Comparison of ENCODE assay signal across 18 cellular contexts in genomic region chr1:242185728-242186127, GRCh38.
DNase-seq lines count a peak whose midpoint lies in the region; ATAC-seq and TF ChIP-seq lines count a peak whose summit lies in the region.
"Had no signal": no experiment of that assay in that cellular context is flagged by ENCODE, and none has a peak within 500 bp of the region (broad histone marks: within the 10 kb centered on the region; RNA-seq: fewer than 3 reads in every experiment).

No MANE protein-coding gene starts in this region.

- H3K4me2 ChIP-seq in OCI-LY7 (ENCODE audit: low read length), result no peak overlapping the region

- TF ChIP-seq CTCF in dorsolateral prefrontal cortex (IDR thresholded peaks at IDR 0.05 in 54 of 56, conservative IDR thresholded peaks at IDR 0.05 in 2 of 56; ENCODE audit: low read depth in 1 of 56, partially characterized antibody in 56 of 56) (no peak), OCI-LY7 (conservative IDR thresholded peaks at IDR 0.05; ENCODE audit: low read length) (no peak), testis (IDR thresholded peaks at IDR 0.05) (no peak)

- H3K27me3 Mint-ChIP-seq in activated naive CD8-positive, alpha-beta T cell treated with anti-CD3 and anti-CD28 coated beads for 36 hours, result peaks cover 8% of the 10 kb centered on the region
- H3K27me3 Mint-ChIP-seq: effector memory CD8-positive, alpha-beta T cell had no signal

- intact Hi-C loops in dorsolateral prefrontal cortex (cut with DNase I), result no loop called here
- intact Hi-C loops in OCI-LY7 (cut with micrococcal nuclease; ENCODE audit: unreplicated experiment), result no loop called here
- intact Hi-C loops in testis (cut with DNase I; ENCODE audit: low total_unique reads), result no loop called here

- DNase-seq in NCI-H2227 treated with DMSO at 0.1 percent for 48 hours (lab: John Stamatoyannopoulos, UW) (peak; percentile 47), dorsolateral prefrontal cortex (no peak), OCI-LY7 (ENCODE audit: low spot score) (no peak), testis (no peak)
- no peak for DNase-seq in activated naive CD8-positive, alpha-beta T cell treated with anti-CD3 and anti-CD28 coated beads for 36 hours
- DNase-seq: activated CD4-positive, alpha-beta T cell treated with anti-CD3 and anti-CD28 coated beads, Interleukin-2, amount 50 U/mL, for 1 hour; aorta; DMS79 treated with DMSO at 0.1 percent for 48 hours; effector memory CD8-positive, alpha-beta T cell; lower lobe of right lung; right cardiac atrium; stimulated activated CD4-positive, alpha-beta T cell treated with anti-CD3 and anti-CD28 coated beads, Interleukin-4, amount 100 ng/mL, for 1 hour had no signal

- H3K4me3 ChIP-seq in dorsolateral prefrontal cortex, result peak overlapping the region in 1 of 59 donors; percentile 11
- no peak overlapping the region for H3K4me3 ChIP-seq in OCI-LY7 (ENCODE audit: low read depth, low read length, poor library complexity, severe bottlenecking)
- no peak overlapping the region for H3K4me3 ChIP-seq in testis
- H3K4me3 ChIP-seq: K562, lower lobe of right lung had no signal

- TF ChIP-seq POLR2A in testis (IDR thresholded peaks at IDR 0.05), result no peak

- H4K20me1 ChIP-seq in OCI-LY7 (ENCODE audit: insufficient read depth, low read length), result no peaks in the 10 kb centered on the region

- BruUV-seq in OCI-LY7 (replicated peaks; lab: Mats Ljungman, UMichigan), result no TSS peak

- POLR2A ChIA-PET in OCI-LY7 (lab: Charles Lee), result interaction anchor here (0.6 kb wide), 1 partner anchor 1492 kb away, joined by 3 read pairs; no protein-coding TSS in a partner anchor

- H3K9me3 ChIP-seq in OCI-LY7 (ENCODE audit: low read length) (no peaks in the 10 kb centered on the region), testis (no peaks in the 10 kb centered on the region)
- H3K9me3 ChIP-seq: lower lobe of right lung had no signal

- no peaks in the 10 kb centered on the region for H3K9me3 Mint-ChIP-seq in activated naive CD8-positive, alpha-beta T cell treated with anti-CD3 and anti-CD28 coated beads for 36 hours
- H3K9me3 Mint-ChIP-seq: activated T-helper 1 cell treated with anti-CD3 and anti-CD28 coated beads, Interleukin-12 subunit alpha, Interleukin-12 subunit beta, Interleukin-2, Interleukin-4 antibody, amounts not matched to agents 30 ng/mL and 10 ng/mL and 1 ng/mL, durations not matched to agents 14 hours and 24 hours and 36 hours; nephron had no signal

- no peaks in the 10 kb centered on the region for H3K36me3 ChIP-seq in OCI-LY7 (ENCODE audit: insufficient read depth, low read length)
- H3K36me3 ChIP-seq in testis (ENCODE audit: low read depth, missing control alignments), result no peaks in the 10 kb centered on the region
- H3K36me3 ChIP-seq: lower lobe of right lung had no signal

- CTCF ChIA-PET in OCI-LY7 (lab: Charles Lee; ENCODE audit: unreplicated experiment), result no interaction called here

- H3K4me1 Mint-ChIP-seq in activated naive CD8-positive, alpha-beta T cell treated with anti-CD3 and anti-CD28 coated beads for 36 hours, result no peaks in the 10 kb centered on the region

- 81 to 85% methylated on average over 3 of the region's 3 CpGs for WGBS in testis, 2 donors

- H3K27ac ChIP-seq in dorsolateral prefrontal cortex, result peak overlapping the region in 55 of 59 donors; percentile 8 to 93 (median 79)
- no peak overlapping the region for H3K27ac ChIP-seq in OCI-LY7 (ENCODE audit: low read depth, low read length, poor library complexity, severe bottlenecking)
- no peak overlapping the region for H3K27ac ChIP-seq in testis
- H3K27ac ChIP-seq: lower lobe of right lung had no signal

- no peak overlapping the region for H3K27ac Mint-ChIP-seq in activated naive CD8-positive, alpha-beta T cell treated with anti-CD3 and anti-CD28 coated beads for 36 hours
- H3K27ac Mint-ChIP-seq: activated T-helper 1 cell treated with anti-CD3 and anti-CD28 coated beads, Interleukin-12 subunit alpha, Interleukin-12 subunit beta, Interleukin-2, Interleukin-4 antibody, amounts not matched to agents 30 ng/mL and 10 ng/mL and 1 ng/mL, durations not matched to agents 14 hours and 24 hours and 36 hours; effector memory CD8-positive, alpha-beta T cell had no signal

- H3K4me1 ChIP-seq in OCI-LY7 (ENCODE audit: insufficient read depth, low read length, poor library complexity, severe bottlenecking) (no peaks in the 10 kb centered on the region), testis (no peaks in the 10 kb centered on the region)
- H3K4me1 ChIP-seq: lower lobe of right lung had no signal

- ATAC-seq in GM18519 (IDR thresholded peaks at IDR 0.05; ENCODE audit: low FRiP score, unreplicated experiment), result peak; percentile 37
- ATAC-seq in HG03565 (IDR thresholded peaks at IDR 0.05; ENCODE audit: unreplicated experiment), result peak; percentile 36
- ATAC-seq in HG03045 (IDR thresholded peaks at IDR 0.05; ENCODE audit: unreplicated experiment), result no peak
- ATAC-seq: effector memory CD8-positive, alpha-beta T cell; K562; lower lobe of right lung; right cardiac atrium had no signal

- no peak overlapping the region for H2AFZ ChIP-seq in OCI-LY7 (ENCODE audit: low read length)

- H3K4me3 Mint-ChIP-seq in activated naive CD8-positive, alpha-beta T cell treated with anti-CD3 and anti-CD28 coated beads for 36 hours, result no peak overlapping the region
- H3K4me3 Mint-ChIP-seq: activated T-helper 1 cell treated with anti-CD3 and anti-CD28 coated beads, Interleukin-12 subunit alpha, Interleukin-12 subunit beta, Interleukin-2, Interleukin-4 antibody, amounts not matched to agents 30 ng/mL and 10 ng/mL and 1 ng/mL, durations not matched to agents 14 hours and 24 hours and 36 hours; effector memory CD8-positive, alpha-beta T cell had no signal

- H3K9me2 ChIP-seq in OCI-LY7 (ENCODE audit: insufficient read depth, low read length), result no peaks in the 10 kb centered on the region

- H3K36me3 Mint-ChIP-seq in activated naive CD8-positive, alpha-beta T cell treated with anti-CD3 and anti-CD28 coated beads for 36 hours, result no peaks in the 10 kb centered on the region

- no peaks in the 10 kb centered on the region for H3K79me2 ChIP-seq in OCI-LY7 (ENCODE audit: insufficient read depth, low read depth, low read length)

- H3K27me3 ChIP-seq in dorsolateral prefrontal cortex (no peaks in the 10 kb centered on the region), testis (no peaks in the 10 kb centered on the region)

Comparison
In these comparisons a context has a peak if more than half of its experiments do, and no peak if none do; other contexts are left out.
1. H3K27ac ChIP-seq: peak in dorsolateral prefrontal cortex (55 of 59); none in OCI-LY7 (single experiment) and testis (0 of 2).